Comparison of ENCODE assay signal across 8 cellular contexts in the genomic region with DNA sequence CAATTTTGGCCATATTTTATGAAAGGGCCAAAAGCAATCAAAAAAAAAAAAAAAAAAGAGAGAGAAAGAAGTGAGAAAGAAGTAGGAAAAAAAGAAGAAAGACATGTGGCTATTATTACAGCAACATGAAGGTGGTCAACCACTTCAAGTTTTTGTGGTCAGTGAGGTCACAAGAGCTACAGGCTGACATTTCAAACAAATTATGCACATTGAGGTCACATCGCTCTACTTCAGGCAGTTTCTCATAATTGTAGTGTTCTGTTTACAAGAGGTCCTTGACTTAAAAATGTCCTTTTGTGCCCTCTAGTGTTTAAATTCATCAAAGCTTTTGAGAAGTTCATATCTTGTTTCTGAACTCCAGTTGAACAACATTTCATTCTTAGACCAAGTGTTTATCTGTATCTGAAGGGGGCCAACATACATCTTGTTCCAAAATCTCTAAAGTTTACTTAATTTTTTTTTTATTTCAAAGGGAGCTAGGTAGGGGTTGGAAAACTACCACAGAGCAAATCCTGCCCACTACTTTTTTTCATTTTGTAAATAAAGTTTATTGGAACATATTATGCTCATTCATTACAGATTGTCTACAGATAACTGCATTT.
DNase-seq lines count a peak whose midpoint lies in the region; ATAC-seq and TF ChIP-seq lines count a peak whose summit lies in the region.

No MANE protein-coding gene starts in this region.

- H3K4me3 ChIP-seq in Peyer's patch, result no peak overlapping the region

- peaks cover 0 to 6% (median 0%) of the 10 kb centered on the region in 4 donors for H3K4me1 ChIP-seq in Peyer's patch

- no peaks in the 10 kb centered on the region for H3K36me3 ChIP-seq in Peyer's patch

- TF ChIP-seq EP300 in Ishikawa (IDR thresholded peaks at IDR 0.05; ENCODE audit: borderline replicate concordance), result no peak

- no peaks in the 10 kb centered on the region for H3K27me3 Mint-ChIP-seq in chondrocyte (ENCODE audit: low read depth)

- no peak overlapping the region for H3K4me3 Mint-ChIP-seq in chondrocyte (ENCODE audit: unreplicated experiment)

- ATAC-seq in GM21786 (IDR thresholded peaks at IDR 0.05; ENCODE audit: unreplicated experiment), result peak; percentile 98

- peaks cover 12% of the 10 kb centered on the region for H3K9me3 Mint-ChIP-seq in chondrocyte (ENCODE audit: low read depth)

- H3K36me3 Mint-ChIP-seq in chondrocyte (ENCODE audit: low read depth), result peaks cover 10% of the 10 kb centered on the region

- TF ChIP-seq RAD21 in Ishikawa (IDR thresholded peaks at IDR 0.05; ENCODE audit: low read depth), result peak; percentile 64

- TF ChIP-seq POLR2A in Peyer's patch (IDR thresholded peaks at IDR 0.05), result no peak

- no peaks in the 10 kb centered on the region for H3K9me3 ChIP-seq in Peyer's patch

- H3K27ac Mint-ChIP-seq in chondrocyte (ENCODE audit: unreplicated experiment), result no peak overlapping the region

- no peak overlapping the region for H3K27ac ChIP-seq in Peyer's patch

- TF ChIP-seq CTCF in Peyer's patch (IDR thresholded peaks at IDR 0.05) (peak in 5 of 6 experiments; percentile 30 to 70 (median 65)), chondrocyte (IDR thresholded peaks at IDR 0.05) (peak; percentile 88)

- DNase-seq in stimulated activated CD4-positive, alpha-beta T cell treated with anti-CD3 and anti-CD28 coated beads, Interleukin-4, amount 100 ng/mL, for 24 hours, result peak; percentile 11
- no peak for DNase-seq in stimulated activated CD4-positive, alpha-beta T cell treated with anti-CD3 and anti-CD28 coated beads, Interleukin-4, amount 100 ng/mL, for 1 hour
- no peak for DNase-seq in Peyer's patch
- DNase-seq in chondrocyte (ENCODE audit: low spot score), result no peak
- peak; percentile 74 to 79 for DNase-seq in lung microvascular endothelial cell (ENCODE audit: low read depth in 2 of 2)
- no peak for DNase-seq in ecto neural progenitor cell (ENCODE audit: low spot score)

- H3K27me3 ChIP-seq in Peyer's patch, result no peaks in the 10 kb centered on the region

- H3K4me1 Mint-ChIP-seq in chondrocyte (ENCODE audit: low read depth), result peaks cover 18% of the 10 kb centered on the region

TF ChIP-seq in Ishikawa, 13 proteins besides CTCF, POLR2A, EP300 and RAD21:
- TF ChIP-seq, protein P1, sequence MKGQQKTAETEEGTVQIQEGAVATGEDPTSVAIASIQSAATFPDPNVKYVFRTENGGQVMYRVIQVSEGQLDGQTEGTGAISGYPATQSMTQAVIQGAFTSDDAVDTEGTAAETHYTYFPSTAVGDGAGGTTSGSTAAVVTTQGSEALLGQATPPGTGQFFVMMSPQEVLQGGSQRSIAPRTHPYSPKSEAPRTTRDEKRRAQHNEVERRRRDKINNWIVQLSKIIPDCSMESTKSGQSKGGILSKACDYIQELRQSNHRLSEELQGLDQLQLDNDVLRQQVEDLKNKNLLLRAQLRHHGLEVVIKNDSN (IDR thresholded peaks at IDR 0.05), result no peak
- no peak for TF ChIP-seq NFIC (IDR thresholded peaks at IDR 0.05)
- TF ChIP-seq EGR1 (IDR thresholded peaks at IDR 0.05), result no peak
- no peak for TF ChIP-seq CEBPB (IDR thresholded peaks at IDR 0.05)
- TF ChIP-seq CREB1 (IDR thresholded peaks at IDR 0.05; ENCODE audit: low read depth), result no peak
- TF ChIP-seq ZBTB7A (IDR thresholded peaks at IDR 0.05; ENCODE audit: low read depth), result no peak
- TF ChIP-seq TAF1 (IDR thresholded peaks at IDR 0.05; ENCODE audit: low read depth), result no peak
- TF ChIP-seq TEAD4 (IDR thresholded peaks at IDR 0.05), result no peak
- TF ChIP-seq, protein P2, sequence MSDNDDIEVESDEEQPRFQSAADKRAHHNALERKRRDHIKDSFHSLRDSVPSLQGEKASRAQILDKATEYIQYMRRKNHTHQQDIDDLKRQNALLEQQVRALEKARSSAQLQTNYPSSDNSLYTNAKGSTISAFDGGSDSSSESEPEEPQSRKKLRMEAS (IDR thresholded peaks at IDR 0.05), result no peak
TF ChIP-seq in Ishikawa: peak in this region for 0.

Comparison
In these comparisons a context has a peak if more than half of its experiments do, and no peak if none do; other contexts are left out.
1. DNase-seq: peak in stimulated activated CD4-positive, alpha-beta T cell treated with anti-CD3 and anti-CD28 coated beads, Interleukin-4, amount 100 ng/mL, for 24 hours (single experiment) and lung microvascular endothelial cell (2 of 2); none in stimulated activated CD4-positive, alpha-beta T cell treated with anti-CD3 and anti-CD28 coated beads, Interleukin-4, amount 100 ng/mL, for 1 hour (single experiment), Peyer's patch (0 of 3), chondrocyte (single experiment) and ecto neural progenitor cell (single experiment).